Comparison of ENCODE assay signal across 8 cellular contexts in genomic region chr5:140113699-140114263, GRCh38. TPM values are rescaled to one million over a fixed set of nuclear protein-coding genes. Genes with fewer than 3 reads are reported as not detected.
DNase-seq lines count a peak whose midpoint lies in the region; ATAC-seq and TF ChIP-seq lines count a peak whose summit lies in the region.

Gene PURA, plus strand, starts transcription at chr5:140114109. Its CDS starts 73 bp downstream, at chr5:140114182.

- H3K9ac ChIP-seq in neuronal stem cell (ENCODE audit: low read depth, low read length, poor library complexity) (peak within 1 kb of the TSS; percentile 91), subcutaneous abdominal adipose tissue (ENCODE audit: low read length in 5 of 5) (peak within 1 kb of the TSS; percentile 77 to 88 (median 80))

- peak within 1 kb of the TSS; percentile 97 for H3K4me2 ChIP-seq in neuronal stem cell (ENCODE audit: insufficient read depth, low read length, poor library complexity, severe bottlenecking)

- WGBS in neuronal stem cell (ENCODE audit: extremely low coverage in 2 of 2, insufficient read length in 2 of 2, insufficient replicate concordance in 1 of 2), 2 donors = no CpG with 5 or more reads among the region's 60 CpGs

- H3K4me3 ChIP-seq in MG63 = peak within 1 kb of the TSS; percentile 71
- peak within 1 kb of the TSS; percentile 81 to 86 for H3K4me3 ChIP-seq in neuronal stem cell (ENCODE audit: low read length in 2 of 2)
- H3K4me3 ChIP-seq in subcutaneous abdominal adipose tissue (ENCODE audit: low read depth in 1 of 5, low read length in 5 of 5) = peak within 1 kb of the TSS; percentile 78 to 93 (median 88)

- peak; percentile 97 for DNase-seq in GM03348 (ENCODE audit: low spot score)
- DNase-seq in HCEC 1CT = peak; percentile 93
- DNase-seq in MG63 = peak; percentile 98
- DNase-seq in SIG-M5 (lab: John Stamatoyannopoulos, UW) = peak; percentile 63
- DNase-seq in activated gamma-delta T cell (lab: John Stamatoyannopoulos, UW) = peak; percentile 90
- DNase-seq in foreskin keratinocyte = peak; percentile 67 to 80
- peak; percentile 87 for DNase-seq in neuronal stem cell (ENCODE audit: low spot score)

- peak; percentile 22 for TF ChIP-seq CTCF in foreskin keratinocyte (conservative IDR thresholded peaks at IDR 0.05)

- H2AFZ ChIP-seq in neuronal stem cell (ENCODE audit: low read length) = peak within 1 kb of the TSS; percentile 97

- H2AK5ac ChIP-seq in neuronal stem cell (ENCODE audit: low read depth, low read length) = peak within 1 kb of the TSS; percentile 61

- peak within 1 kb of the TSS; percentile 93 for H3K23ac ChIP-seq in neuronal stem cell (ENCODE audit: low read depth, low read length, poor library complexity)

- H2BK5ac ChIP-seq in neuronal stem cell (ENCODE audit: low read length) = no peak within 1 kb of the TSS

- no peak within 1 kb of the TSS for H4K91ac ChIP-seq in neuronal stem cell (ENCODE audit: low read depth, low read length, poor library complexity)

- no peaks in the 10 kb centered on the region for H3K9me3 ChIP-seq in MG63
- H3K9me3 ChIP-seq in neuronal stem cell (replicated peaks in 1 of 2; ENCODE audit: control insufficient read depth in 2 of 2, insufficient read depth in 1 of 2, low read depth in 1 of 2, low read length in 2 of 2) = no peaks in the 10 kb centered on the region
- no peaks in the 10 kb centered on the region for H3K9me3 ChIP-seq in subcutaneous abdominal adipose tissue (ENCODE audit: control insufficient read depth in 5 of 5, low read length in 5 of 5)

- peaks cover 28% of the 10 kb centered on the region for H3K4me1 ChIP-seq in foreskin keratinocyte
- peaks cover 8 to 13% of the 10 kb centered on the region in 2 donors for H3K4me1 ChIP-seq in neuronal stem cell (ENCODE audit: control insufficient read depth in 2 of 2, insufficient read depth in 1 of 2, low read depth in 1 of 2, low read length in 2 of 2)
- peaks cover 4 to 65% (median 64%) of the 10 kb centered on the region in 5 donors for H3K4me1 ChIP-seq in subcutaneous abdominal adipose tissue (ENCODE audit: control insufficient read depth in 5 of 5, insufficient read depth in 5 of 5, low read length in 5 of 5)

- H2BK15ac ChIP-seq in neuronal stem cell (ENCODE audit: low read length) = peak within 1 kb of the TSS; percentile 92

- peak within 1 kb of the TSS; percentile 72 for H4K8ac ChIP-seq in neuronal stem cell (ENCODE audit: low read depth, low read length)

- H3K27ac ChIP-seq in foreskin keratinocyte = peak within 1 kb of the TSS; percentile 65
- no peak within 1 kb of the TSS for H3K27ac ChIP-seq in neuronal stem cell (replicated peaks; ENCODE audit: low read length)
- peak within 1 kb of the TSS; percentile 81 for H3K27ac ChIP-seq in subcutaneous abdominal adipose tissue (ENCODE audit: low read depth, low read length)

- peak within 1 kb of the TSS; percentile 11 for H3K4ac ChIP-seq in neuronal stem cell (ENCODE audit: low read length)

- H3K18ac ChIP-seq in neuronal stem cell (ENCODE audit: low read length) = peak within 1 kb of the TSS; percentile 97

- no peaks in the 10 kb centered on the region for H3K27me3 ChIP-seq in MG63
- H3K27me3 ChIP-seq in foreskin keratinocyte = no peaks in the 10 kb centered on the region
- H3K27me3 ChIP-seq in neuronal stem cell (ENCODE audit: control insufficient read depth in 3 of 3, insufficient read depth in 3 of 3, low read depth in 1 of 3, low read length in 3 of 3) = peaks cover 32 to 49% (median 48%) of the 10 kb centered on the region in 3 experiments
- peaks cover 0 to 4% (median 0%) of the 10 kb centered on the region in 5 donors for H3K27me3 ChIP-seq in subcutaneous abdominal adipose tissue (ENCODE audit: control insufficient read depth in 5 of 5, insufficient read depth in 4 of 5, low read length in 5 of 5)

- peaks cover 3% of the 10 kb centered on the region for H3K79me1 ChIP-seq in neuronal stem cell (ENCODE audit: low read depth, low read length)

- peak within 1 kb of the TSS; percentile 82 for H3K14ac ChIP-seq in neuronal stem cell (ENCODE audit: low read length)

- H2BK120ac ChIP-seq in neuronal stem cell (ENCODE audit: low read depth, low read length) = no peak within 1 kb of the TSS

- H3K36me3 ChIP-seq in MG63 (peaks cover 14% of the 10 kb centered on the region; the same call in 1 of the 2 replicates), neuronal stem cell (replicated peaks in 1 of 2; ENCODE audit: control insufficient read depth in 2 of 2, insufficient read depth in 2 of 2, low read length in 2 of 2) (no peaks in the 10 kb centered on the region), subcutaneous abdominal adipose tissue (ENCODE audit: control insufficient read depth in 5 of 5, insufficient read depth in 5 of 5, low read length in 5 of 5) (no peaks in the 10 kb centered on the region)

- ATAC-seq in foreskin keratinocyte = peak; percentile 92

- peak within 1 kb of the TSS; percentile 73 for H2BK12ac ChIP-seq in neuronal stem cell (ENCODE audit: low read length)

RNA-seq across cellular contexts. Expression of gene PURA, which starts in this region (rescaled TPM):
- 6.9 and 15.8 TPM in 2 replicates for total RNA-seq in MG63 (2014; rRNA removed; shearing (Covaris generic); ENCODE audit: low replicate concordance)
- total RNA-seq in foreskin keratinocyte = 8.7 and 9.2 TPM in 2 replicates
- polyA plus RNA-seq in foreskin keratinocyte = 2.3 and 2.8 TPM in 2 replicates
- 1.3 TPM for polyA plus RNA-seq in neuronal stem cell (2013, experiment 1 of 2)
- 1.6 TPM for polyA plus RNA-seq in neuronal stem cell (2013, experiment 2 of 2)
